In the genomic region with DNA sequence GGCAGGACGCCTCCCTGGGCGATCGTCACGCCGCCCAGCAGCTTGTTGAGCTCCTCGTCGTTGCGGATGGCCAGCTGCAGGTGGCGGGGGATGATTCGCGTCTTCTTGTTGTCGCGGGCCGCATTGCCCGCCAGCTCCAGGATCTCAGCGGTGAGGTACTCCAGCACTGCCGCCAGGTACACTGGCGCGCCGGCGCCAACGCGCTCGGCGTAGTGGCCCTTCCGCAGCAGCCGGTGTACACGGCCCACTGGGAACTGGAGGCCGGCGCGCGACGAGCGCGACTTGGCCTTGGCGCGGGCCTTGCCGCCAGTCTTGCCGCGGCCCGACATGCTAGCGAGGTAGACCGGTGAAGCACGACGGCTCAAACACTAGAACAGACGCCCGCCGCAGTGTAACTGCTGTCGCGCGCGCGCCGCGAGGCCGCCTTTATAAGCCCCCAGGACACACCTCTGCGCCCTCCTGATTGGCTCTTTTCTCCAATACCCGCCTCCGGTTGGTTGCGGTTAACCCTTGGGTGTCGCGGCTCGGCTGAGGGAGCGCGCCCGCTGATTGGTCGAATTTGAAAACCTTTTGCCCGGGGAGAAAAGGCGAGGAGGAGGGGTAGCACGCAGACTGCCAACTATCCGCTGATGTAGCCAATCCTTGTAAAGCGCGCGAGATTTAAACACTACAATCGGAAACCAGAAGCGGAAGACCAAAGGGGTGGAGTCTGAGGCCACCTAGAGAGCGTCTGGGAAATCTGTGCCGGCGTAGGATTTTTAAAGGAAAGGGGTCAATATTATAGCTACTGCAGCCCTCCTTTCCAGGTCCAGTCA, we compare ENCODE assay signal across 8 cellular contexts. TPM values are rescaled to one million over a fixed set of nuclear protein-coding genes. Genes with fewer than 3 reads are reported as not detected.
DNase-seq lines count a peak whose midpoint lies in the region; ATAC-seq and TF ChIP-seq lines count a peak whose summit lies in the region.

No MANE protein-coding gene starts in this region.

- ATAC-seq in GM19395 (IDR thresholded peaks at IDR 0.05; ENCODE audit: unreplicated experiment) = peak; percentile 86
- peak; percentile 60 for ATAC-seq in HG03558 (IDR thresholded peaks at IDR 0.05; ENCODE audit: extremely low read depth, unreplicated experiment)

- peaks cover 47% of the 10 kb centered on the region for H3K4me1 Mint-ChIP-seq in CD14-positive monocyte

- TF ChIP-seq CTCF in CD14-positive monocyte (IDR thresholded peaks at IDR 0.05) = peak; percentile 42

- peak overlapping the region; percentile 84 to 92 (median 91) for H3K27ac Mint-ChIP-seq in CD14-positive monocyte

- intact Hi-C loops in CD14-positive monocyte (cut with micrococcal nuclease) = loop anchor here (2.0 to 10.0 kb wide), 2 partner anchors 38 to 100 kb away; partner anchors contain the start of gene HYOU1 (in 1 of the 2)

- H3K27me3 Mint-ChIP-seq in CD14-positive monocyte (ENCODE audit: low read depth in 3 of 3) = peaks cover 0 to 1% (median 0%) of the 10 kb centered on the region in 3 donors

- peaks cover 0 to under 1% (median 0%) of the 10 kb centered on the region in 7 donors for H3K9me3 Mint-ChIP-seq in CD14-positive monocyte

- H3K36me3 Mint-ChIP-seq in CD14-positive monocyte = peaks cover 29 to 37% of the 10 kb centered on the region in 2 donors

- DNase-seq in CD14-positive monocyte (ENCODE audit: low spot score) (peak; percentile 99), NCI-H69 (lab: John Stamatoyannopoulos, UW) (peak; percentile 100), dedifferentiated amniotic fluid mesenchymal stem cell (ENCODE audit: extremely low spot score) (peak; percentile 99), left kidney (ENCODE audit: low read depth, low spot score) (peak; percentile 100)
- peak; percentile 98 for DNase-seq in activated CD4-positive, alpha-beta T cell treated with anti-CD3 and anti-CD28 coated beads, Interleukin-2, amount 50 U/mL, for 1 hour
- DNase-seq in stimulated activated CD4-positive, alpha-beta T cell treated with anti-CD3 and anti-CD28 coated beads, Interleukin-1b, Interleukin-23, amount 100 ng/mL, for 48 hours = peak; percentile 100

- peak overlapping the region; percentile 87 to 91 for H3K4me3 Mint-ChIP-seq in CD14-positive monocyte

RNA-seq across cellular contexts. Expression of gene DPAGT1, which starts 6.4 kb away (rescaled TPM):
- polyA plus RNA-seq in CD14-positive monocyte = 10 to 100 TPM; 37.0 to 39.7 TPM

RNA-seq across cellular contexts. Expression of gene HMBS, which starts 10.6 kb away (rescaled TPM):
- polyA plus RNA-seq in CD14-positive monocyte = 10 to 100 TPM; 25.2 to 26.4 TPM

RNA-seq across cellular contexts. Expression of gene C2CD2L, which starts 11.9 kb away (rescaled TPM):
- polyA plus RNA-seq in CD14-positive monocyte = 1 to 10 TPM; 3.8 to 6.4 TPM

RNA-seq across cellular contexts. Expression of gene HINFP, which starts 26.1 kb away (rescaled TPM):
- 1 to 10 TPM; 8.0 to 8.6 TPM for polyA plus RNA-seq in CD14-positive monocyte

RNA-seq across cellular contexts. Expression of gene VPS11, which starts 27.7 kb away (rescaled TPM):
- polyA plus RNA-seq in CD14-positive monocyte = 10 to 100 TPM; 43.3 to 56.6 TPM

Comparison
In these comparisons a context has a peak if more than half of its experiments do, and no peak if none do; other contexts are left out.
1. Peak in every context shown above with its lines: DNase-seq and ATAC-seq.